38 cellular contexts compared by ENCODE assay signal in the genomic region with DNA sequence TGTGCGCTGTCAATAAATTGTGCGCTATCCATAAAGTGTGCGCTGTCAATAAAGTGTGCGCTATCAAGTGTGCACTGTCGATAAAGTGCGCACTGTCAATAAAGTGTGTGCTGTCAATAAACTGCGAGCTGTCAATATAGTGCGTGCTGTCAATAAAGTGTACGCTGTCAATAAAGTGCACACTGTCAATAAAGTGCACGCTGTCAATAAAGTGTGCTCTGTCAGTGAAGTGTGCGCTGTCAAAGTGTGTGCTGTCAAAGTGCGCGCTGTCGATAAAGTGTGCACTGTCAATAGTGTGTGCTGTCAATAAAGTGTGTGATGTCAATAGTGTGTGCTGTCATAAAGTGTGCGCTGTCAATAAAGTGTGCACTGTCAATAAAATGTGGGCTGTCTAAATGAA. TPM values are rescaled to one million over a fixed set of nuclear protein-coding genes. Genes with fewer than 3 reads are reported as not detected.
"Had no signal": no experiment of that assay in that cellular context is flagged by ENCODE, and none has a peak within 500 bp of the region (broad histone marks: within the 10 kb centered on the region; RNA-seq: fewer than 3 reads in every experiment).

No MANE protein-coding gene starts in this region.

- H3K9me3 ChIP-seq: adrenal gland, body of pancreas, breast epithelium had no signal

- H3K36me3 ChIP-seq: adrenal gland, brain microvascular endothelial cell, breast epithelium, cardiac muscle cell had no signal

- H3K27ac ChIP-seq: body of pancreas, brain microvascular endothelial cell, breast epithelium, cardiac muscle cell, VCaP had no signal

- FAIRE-seq: astrocyte, TTC549 had no signal

- ATAC-seq: activated CD8-positive, alpha-beta T cell treated with anti-CD3 and anti-CD28 coated beads for 36 hours; activated naive CD4-positive, alpha-beta T cell treated with anti-CD3 and anti-CD28 coated beads, Interleukin-2, amount 50 U/mL, for 72 hours; activated T-cell treated with anti-CD3 and anti-CD28 coated beads, Interleukin-2, amount 50 U/mL, for 4 hours; activated T-cell treated with anti-CD3 and anti-CD28 coated beads, Interleukin-2, amount 50 U/mL, for 72 hours; activated T-helper 17 cell treated with anti-CD3 and anti-CD28 coated beads, Interleukin-2, amount 50 U/mL, for 72 hours; body of pancreas had no signal

- H3K4me1 ChIP-seq: breast epithelium had no signal

- H3K4me3 ChIP-seq: adrenal gland, body of pancreas, breast epithelium, cardiac muscle cell had no signal

- DNase-seq: activated B cell treated with CpG ODN at 0.5 μM for 24 hours; activated CD4-positive, alpha-beta memory T cell treated with anti-CD3 and anti-CD28 coated beads for 36 hours; activated CD4-positive, alpha-beta T cell treated with anti-CD3 and anti-CD28 coated beads for 4 hours; activated CD4-positive, alpha-beta T cell treated with anti-CD3 and anti-CD28 coated beads, Interleukin-2, amount 10 ng/mL, durations not matched to agents 24 days and 14 days; activated CD4-positive, alpha-beta T cell treated with anti-CD3 and anti-CD28 coated beads, Interleukin-2, amount 50 U/mL, for 1 hour; activated CD4-positive, alpha-beta T cell treated with anti-CD3 and anti-CD28 coated beads, Interleukin-2, amount 50 U/mL, for 4 hours; activated CD4-positive, CD25-positive, alpha-beta regulatory T cell treated with anti-CD3 and anti-CD28 coated beads, Interleukin-2, amount 50 U/mL, for 72 hours; activated CD8-positive, alpha-beta memory T cell treated with anti-CD3 and anti-CD28 coated beads, Interleukin-2, amount 50 U/mL, for 4 hours; activated CD8-positive, alpha-beta T cell treated with anti-CD3 and anti-CD28 coated beads for 36 hours; activated effector memory CD4-positive, alpha-beta T cell treated with anti-CD3 and anti-CD28 coated beads, Interleukin-2, amount 50 U/mL, for 16 hours; activated gamma-delta T cell treated with Interleukin-2 at 50 U/mL for 16 hours; activated naive CD4-positive, alpha-beta T cell; activated naive CD4-positive, alpha-beta T cell treated with anti-CD3 and anti-CD28 coated beads for 36 hours; activated naive CD4-positive, alpha-beta T cell treated with anti-CD3 and anti-CD28 coated beads, Interleukin-2, amount 50 U/mL, for 16 hours; activated naive CD8-positive, alpha-beta T cell treated with anti-CD3 and anti-CD28 coated beads for 36 hours; activated T-cell treated with anti-CD3 and anti-CD28 coated beads for 4 hours; activated T-cell treated with anti-CD3 and anti-CD28 coated beads, Interleukin-2, amount 50 U/mL, for 1 hour; activated T-cell treated with anti-CD3 and anti-CD28 coated beads, Interleukin-2, amount 50 U/mL, for 4 hours; activated T-cell treated with anti-CD3 and anti-CD28 coated beads, Interleukin-2, amount 50 U/mL, for 72 hours; adrenal gland; amniotic stem cell; aorta; body of pancreas; brain microvascular endothelial cell; caudate nucleus; cerebellar nuclear complex; T-helper 2 cell; T-helper 9 cell had no signal

- H3K27me3 ChIP-seq: body of pancreas had no signal

RNA-seq across cellular contexts. Expression of gene CHGA, which starts 2.9 kb away (rescaled TPM):
- total RNA-seq: activated B cell treated with CpG ODN at 0.5 μM for 24 hours; activated CD4-positive, alpha-beta memory T cell treated with anti-CD3 and anti-CD28 coated beads for 36 hours; activated CD4-positive, alpha-beta T cell treated with anti-CD3 and anti-CD28 coated beads, Interleukin-2, amount 10 ng/mL, durations not matched to agents 24 days and 14 days; activated CD8-positive, alpha-beta memory T cell treated with anti-CD3 and anti-CD28 coated beads for 36 hours; activated CD8-positive, alpha-beta T cell treated with anti-CD3 and anti-CD28 coated beads for 36 hours; activated naive CD4-positive, alpha-beta T cell treated with anti-CD3 and anti-CD28 coated beads for 36 hours; activated naive CD4-positive, alpha-beta T cell treated with anti-CD3 and anti-CD28 coated beads, Interleukin-2, amount 50 U/mL, for 72 hours; activated naive CD8-positive, alpha-beta T cell treated with anti-CD3 and anti-CD28 coated beads for 36 hours; activated T-cell treated with anti-CD3 and anti-CD28 coated beads, Interleukin-2, amount 50 U/mL, for 72 hours; activated T-helper 1 cell treated with anti-CD3 and anti-CD28 coated beads, Interleukin-12 subunit alpha, Interleukin-12 subunit beta, Interleukin-2, Interleukin-4 antibody, amounts not matched to agents 30 ng/mL and 10 ng/mL and 1 ng/mL, durations not matched to agents 14 hours and 24 hours and 36 hours; activated T-helper 17 cell treated with anti-CD3 and anti-CD28 coated beads, Interleukin-2, amount 50 U/mL, for 72 hours; aorta; astrocyte; cardiac muscle cell; chondrocyte had no signal
